In the genomic region with DNA sequence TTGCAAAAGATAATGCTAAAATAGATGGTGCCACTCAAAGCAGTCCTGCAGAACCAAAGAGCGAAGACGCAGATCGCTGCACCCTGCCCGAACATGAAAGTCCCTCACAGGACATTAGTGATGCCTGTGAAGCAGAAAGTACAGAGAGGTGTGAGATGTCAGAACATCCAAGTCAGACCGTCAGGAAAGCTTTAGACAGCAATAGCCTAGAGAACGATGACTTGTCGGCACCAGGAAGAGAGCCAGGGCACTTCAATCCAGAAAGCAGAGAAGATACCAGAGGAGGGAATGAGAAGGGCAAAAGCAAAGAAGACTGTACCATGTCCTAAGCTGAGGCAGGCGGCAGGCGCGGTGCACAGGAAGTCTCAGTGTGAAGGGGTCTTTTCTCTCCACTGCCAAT, we compare ENCODE assay signal across 32 cellular contexts. TPM values are rescaled to one million over a fixed set of nuclear protein-coding genes. Genes with fewer than 3 reads are reported as not detected.
DNase-seq lines count a peak whose midpoint lies in the region; ATAC-seq, FAIRE-seq and TF ChIP-seq lines count a peak whose summit lies in the region.
"Had no signal": no experiment of that assay in that cellular context is flagged by ENCODE, and none has a peak within 500 bp of the region (broad histone marks: within the 10 kb centered on the region; RNA-seq: fewer than 3 reads in every experiment).

No MANE protein-coding gene starts in this region.

- no peak overlapping the region for H3K4me3 ChIP-seq in mammary epithelial cell (replicated peaks in 1 of 3; ENCODE audit: insufficient read depth in 1 of 3, low read depth in 2 of 3, low read length in 3 of 3)
- H3K4me3 ChIP-seq: gastroesophageal sphincter, ovary, SJCRH30, smooth muscle cell, transverse colon had no signal

- dilution Hi-C loops in mammary epithelial cell (cut with HindIII; ENCODE audit: low sequenced_read_pairs): no loop called here

- H3K4me1 ChIP-seq in mammary epithelial cell (ENCODE audit: insufficient read depth, low read length): no peaks in the 10 kb centered on the region
- H3K4me1 ChIP-seq: SJCRH30, transverse colon had no signal

- H3K27me3 Mint-ChIP-seq in MCF 10A (ENCODE audit: insufficient read depth, unreplicated experiment) (no peaks in the 10 kb centered on the region), osteocyte (ENCODE audit: unreplicated experiment) (no peaks in the 10 kb centered on the region)
- no peaks in the 10 kb centered on the region for H3K27me3 Mint-ChIP-seq in effector memory CD8-positive, alpha-beta T cell

- no peaks in the 10 kb centered on the region for H3K27me3 ChIP-seq in mammary epithelial cell (ENCODE audit: insufficient read depth, low read length)
- H3K27me3 ChIP-seq: brain microvascular endothelial cell, gastroesophageal sphincter, ovary, SJCRH30, transverse colon had no signal

- FAIRE-seq in GM12892 (lab: Jason Lieb, UNC): peak; percentile 30
- FAIRE-seq: RCC 7860 had no signal

- CTCF ChIA-PET in MCF 10A (lab: Yijun Ruan, JAX): no interaction called here
- CTCF ChIA-PET in mammary epithelial cell (lab: Charles Lee; ENCODE audit: low non-redundant PET): no interaction called here

- BruUV-seq in MCF 10A (replicated peaks; lab: Mats Ljungman, UMichigan) (no TSS peak), mammary epithelial cell (replicated peaks; lab: Mats Ljungman, UMichigan) (no TSS peak)

- H3K9me3 ChIP-seq in mammary epithelial cell (replicated peaks; ENCODE audit: insufficient read depth, low read length): no peaks in the 10 kb centered on the region
- H3K9me3 ChIP-seq: gastroesophageal sphincter, ovary, SJCRH30, transverse colon had no signal

- intact Hi-C loops in MCF 10A (cut with micrococcal nuclease) (no loop called here), mammary epithelial cell (cut with micrococcal nuclease) (no loop called here)

- H2AFZ ChIP-seq in mammary epithelial cell (ENCODE audit: low read depth, low read length): no peak overlapping the region

- H3K27ac Mint-ChIP-seq in MCF 10A (ENCODE audit: low read depth, unreplicated experiment) (peak overlapping the region; percentile 57), osteocyte (ENCODE audit: unreplicated experiment) (no peak overlapping the region)
- peak overlapping the region; percentile 41 to 42 for H3K27ac Mint-ChIP-seq in effector memory CD8-positive, alpha-beta T cell
- H3K27ac Mint-ChIP-seq: activated naive CD4-positive, alpha-beta T cell treated with anti-CD3 and anti-CD28 coated beads for 36 hours; nephron progenitor cell had no signal

- no peaks in the 10 kb centered on the region for H4K20me1 ChIP-seq in mammary epithelial cell (ENCODE audit: insufficient read depth, low read length)

- H3K4me3 Mint-ChIP-seq in MCF 10A (ENCODE audit: unreplicated experiment) (no peak overlapping the region), osteocyte (ENCODE audit: unreplicated experiment) (no peak overlapping the region)
- H3K4me3 Mint-ChIP-seq in effector memory CD8-positive, alpha-beta T cell: no peak overlapping the region
- H3K4me3 Mint-ChIP-seq: activated naive CD4-positive, alpha-beta T cell treated with anti-CD3 and anti-CD28 coated beads for 36 hours; activated T-helper 1 cell treated with anti-CD3 and anti-CD28 coated beads, Interleukin-12 subunit alpha, Interleukin-12 subunit beta, Interleukin-2, Interleukin-4 antibody, amounts not matched to agents 30 ng/mL and 10 ng/mL and 1 ng/mL, durations not matched to agents 14 hours and 24 hours and 36 hours; H9; nephron progenitor cell had no signal

- no peak overlapping the region for H3K27ac ChIP-seq in mammary epithelial cell (ENCODE audit: insufficient read depth, low read depth, low read length)
- H3K27ac ChIP-seq: brain microvascular endothelial cell, gastroesophageal sphincter, HL-60, ovary, SJCRH30, transverse colon, WERI-Rb-1 had no signal

- H3K36me3 Mint-ChIP-seq in MCF 10A (ENCODE audit: insufficient read depth, unreplicated experiment): peaks cover 76% of the 10 kb centered on the region
- peaks cover 85% of the 10 kb centered on the region for H3K36me3 Mint-ChIP-seq in effector memory CD8-positive, alpha-beta T cell (ENCODE audit: insufficient read depth)
- H3K36me3 Mint-ChIP-seq in osteocyte (ENCODE audit: unreplicated experiment): peaks cover 32% of the 10 kb centered on the region

- no peak for ATAC-seq in effector memory CD8-positive, alpha-beta T cell (replicated peaks)
- ATAC-seq in GM18511 (IDR thresholded peaks at IDR 0.05; ENCODE audit: unreplicated experiment) (no peak), HG02938 (IDR thresholded peaks at IDR 0.05; ENCODE audit: unreplicated experiment) (no peak)
- ATAC-seq: gastroesophageal sphincter had no signal

- TF ChIP-seq CTCF in MCF 10A (IDR thresholded peaks at IDR 0.05; ENCODE audit: unreplicated experiment) (no peak), mammary epithelial cell (conservative IDR thresholded peaks at IDR 0.05 in 1 of 2, IDR thresholded peaks at IDR 0.05 in 1 of 2; ENCODE audit: extremely low read depth in 1 of 2, insufficient read depth in 1 of 2, low read depth in 1 of 2, low read length in 2 of 2) (no peak), osteocyte (IDR thresholded peaks at IDR 0.05) (no peak)

- H3K4me1 Mint-ChIP-seq in MCF 10A (ENCODE audit: insufficient read depth, unreplicated experiment) (no peaks in the 10 kb centered on the region), osteocyte (ENCODE audit: unreplicated experiment) (no peaks in the 10 kb centered on the region)
- peaks cover 4 to 6% of the 10 kb centered on the region in 2 donors for H3K4me1 Mint-ChIP-seq in effector memory CD8-positive, alpha-beta T cell (ENCODE audit: low read depth in 2 of 2)
- H3K4me1 Mint-ChIP-seq: H9, nephron progenitor cell had no signal

- peaks cover 35% of the 10 kb centered on the region for H3K36me3 ChIP-seq in mammary epithelial cell (ENCODE audit: insufficient read depth, low read length)
- H3K36me3 ChIP-seq: ovary had no signal

- H3K79me2 ChIP-seq in mammary epithelial cell (ENCODE audit: insufficient read depth, low read length): peaks cover 4% of the 10 kb centered on the region

- DNase-seq in MCF 10A (ENCODE audit: unreplicated experiment) (no peak), mammary epithelial cell (no peak), GM12892 (ENCODE audit: insufficient read length) (no peak), osteocyte (ENCODE audit: extremely low spot score, unreplicated experiment) (peak; percentile 44), NOMO-1 (lab: John Stamatoyannopoulos, UW; ENCODE audit: unreplicated experiment in 2 of 2) (no peak)
- no peak for DNase-seq in effector memory CD8-positive, alpha-beta T cell
- DNase-seq: ACHN; activated CD4-positive, alpha-beta T cell treated with anti-CD3 and anti-CD28 coated beads for 48 hours; activated naive CD4-positive, alpha-beta T cell treated with anti-CD3 and anti-CD28 coated beads for 36 hours; brain microvascular endothelial cell; DMS53; H9; hippocampal formation; Karpas-422; NCI-H1417; NCI-H2081; NCI-H226; NCI-H748 treated with DMSO at 0.1 percent for 48 hours; nephron progenitor cell; ovary; retina; SJCRH30; SW 1271; transverse colon; WERI-Rb-1 had no signal

- TF ChIP-seq POLR2A in GM12892 (IDR thresholded peaks at IDR 0.05; ENCODE audit: low read depth, low read length): no peak

- in situ Hi-C loops in mammary epithelial cell (cut with MboI; ENCODE audit: low sequenced_read_pairs in 2 of 2): no loop called here

- WGBS in mammary epithelial cell (ENCODE audit: low coverage, missing lambda C conversion rate): 94% methylated on average over 8 of the region's 10 CpGs

- H3K9me3 Mint-ChIP-seq in MCF 10A (ENCODE audit: unreplicated experiment) (no peaks in the 10 kb centered on the region), osteocyte (ENCODE audit: unreplicated experiment) (no peaks in the 10 kb centered on the region)
- no peaks in the 10 kb centered on the region for H3K9me3 Mint-ChIP-seq in effector memory CD8-positive, alpha-beta T cell
- H3K9me3 Mint-ChIP-seq: activated naive CD4-positive, alpha-beta T cell treated with anti-CD3 and anti-CD28 coated beads for 36 hours; activated T-helper 1 cell treated with anti-CD3 and anti-CD28 coated beads, Interleukin-12 subunit alpha, Interleukin-12 subunit beta, Interleukin-2, Interleukin-4 antibody, amounts not matched to agents 30 ng/mL and 10 ng/mL and 1 ng/mL, durations not matched to agents 14 hours and 24 hours and 36 hours; H9; nephron progenitor cell had no signal

- H3K9ac ChIP-seq in mammary epithelial cell (ENCODE audit: insufficient read depth, low read length): no peak overlapping the region

- POLR2A ChIA-PET in MCF 10A (lab: Yijun Ruan, JAX): no interaction called here

- no peak overlapping the region for H3K4me2 ChIP-seq in mammary epithelial cell (ENCODE audit: insufficient read depth, low read depth, low read length)
- H3K4me2 ChIP-seq: smooth muscle cell had no signal

RNA-seq across cellular contexts. Expression of gene RBM44, which starts 34.8 kb away (rescaled TPM):
- total RNA-seq in MCF 10A (2022): 0.15 and 0.23 TPM in 2 replicates
- under 1 TPM; 0.14 to 0.17 TPM for total RNA-seq in mammary epithelial cell
- polyA plus RNA-seq in mammary epithelial cell: 0.02 TPM
- polyA minus RNA-seq in mammary epithelial cell: not detected
- polyA plus RNA-seq in GM12892 (2012; ENCODE audit: missing spikeins): 1.0 TPM
- 0.46 and 0.63 TPM in 2 replicates for total RNA-seq in osteocyte
